19 cellular contexts compared by ENCODE assay signal in the genomic region with DNA sequence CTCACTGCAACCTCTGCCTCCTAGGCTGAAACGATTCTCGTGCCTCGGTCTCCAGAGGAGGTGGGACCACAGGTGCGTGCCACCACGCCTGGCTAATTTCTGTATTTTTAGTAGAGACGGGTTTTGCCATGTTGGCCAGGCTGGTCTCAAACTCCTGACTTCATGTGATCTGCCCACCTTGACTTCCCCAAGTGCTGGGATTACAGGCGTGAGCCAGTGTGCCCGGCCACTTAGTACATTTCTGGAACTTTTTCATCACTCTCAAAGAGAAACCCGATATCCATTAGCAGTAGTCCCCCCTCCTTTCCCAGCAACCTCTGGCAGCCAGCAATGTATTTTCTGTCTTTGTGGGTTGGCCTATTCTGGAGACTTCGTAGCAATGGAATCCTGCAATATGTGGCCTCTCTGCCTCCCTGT.
DNase-seq lines count a peak whose midpoint lies in the region; TF ChIP-seq lines count a peak whose summit lies in the region.
"Had no signal": no experiment of that assay in that cellular context is flagged by ENCODE, and none has a peak within 500 bp of the region (broad histone marks: within the 10 kb centered on the region; RNA-seq: fewer than 3 reads in every experiment).

No MANE protein-coding gene starts in this region.

- H3K4me3 ChIP-seq in A673 (ENCODE audit: low read depth, low read length, poor library complexity, severe bottlenecking) (no peak overlapping the region), PC-9 (no peak overlapping the region)
- H3K4me3 ChIP-seq: colonic mucosa, K562, upper lobe of right lung had no signal

- intact Hi-C loops in A673 (cut with micrococcal nuclease; ENCODE audit: unreplicated experiment) (no loop called here), CD14-positive monocyte (cut with micrococcal nuclease) (loop anchor here in 1 of 2 donors (10.0 kb wide), 1 partner anchor 51 kb away; no protein-coding TSS in a partner anchor), PC-9 (cut with micrococcal nuclease; ENCODE audit: unreplicated experiment) (no loop called here)

- H3F3A ChIP-seq in PC-9 (ENCODE audit: insufficient read depth, low read depth), result peaks cover 3% of the 10 kb centered on the region; the same call in 1 of the 2 replicates

- no TSS peak for BruUV-seq in A673 (replicated peaks; lab: Mats Ljungman, UMichigan)
- no TSS peak for BruUV-seq in PC-9 (replicated peaks; lab: Mats Ljungman, UMichigan)

- peak overlapping the region; percentile 52 to 85 (median 72) for H3K27ac Mint-ChIP-seq in CD14-positive monocyte
- H3K27ac Mint-ChIP-seq: activated CD8-positive, alpha-beta memory T cell treated with anti-CD3 and anti-CD28 coated beads, Interleukin-2, amount 10 ng/mL, durations not matched to agents 7 days and 5 days had no signal

- peak; percentile 36 for DNase-seq in A673 (ENCODE audit: low spot score)
- DNase-seq in CD14-positive monocyte (ENCODE audit: low spot score), result no peak
- peak; percentile 39 for DNase-seq in NCI-H69 (lab: John Stamatoyannopoulos, UW)
- peak; percentile 38 for DNase-seq in iris pigment epithelial cell (ENCODE audit: low read depth)
- DNase-seq in PC-9, result no peak
- no peak for DNase-seq in SHP77 treated with DMSO at 0.1 percent for 48 hours (lab: John Stamatoyannopoulos, UW)
- DNase-seq in AG08396 (ENCODE audit: low spot score), result no peak
- DNase-seq in NCI-H1436 treated with DMSO at 0.1 percent for 48 hours (lab: John Stamatoyannopoulos, UW), result no peak
- DNase-seq: activated CD4-positive, alpha-beta T cell treated with anti-CD3 and anti-CD28 coated beads for 48 hours; activated CD8-positive, alpha-beta memory T cell treated with anti-CD3 and anti-CD28 coated beads, Interleukin-2, amount 10 ng/mL, durations not matched to agents 7 days and 5 days; brain microvascular endothelial cell; colonic mucosa; GOT3; hippocampal formation; NCI-H2029; nucleus accumbens; T-helper 1 cell; upper lobe of right lung had no signal

- H2AFZ ChIP-seq in PC-9, result no peak overlapping the region

- POLR2A ChIA-PET in A673 (lab: Charles Lee; ENCODE audit: low non-redundant PET) (no interaction called here), PC-9 (lab: Charles Lee; ENCODE audit: unreplicated experiment) (no interaction called here)

- H3K4me2 ChIP-seq in PC-9, result no peak overlapping the region

- H3K36me3 ChIP-seq in A673 (ENCODE audit: insufficient read depth, low read length, poor library complexity, severe bottlenecking) (no peaks in the 10 kb centered on the region), PC-9 (ENCODE audit: low read depth) (no peaks in the 10 kb centered on the region)
- H3K36me3 ChIP-seq: brain microvascular endothelial cell, colonic mucosa, upper lobe of right lung had no signal

- H3K9me3 ChIP-seq in A673 (ENCODE audit: low read depth, low read length, poor library complexity, severe bottlenecking) (no peaks in the 10 kb centered on the region), PC-9 (ENCODE audit: insufficient read depth, low read depth) (no peaks in the 10 kb centered on the region)
- H3K9me3 ChIP-seq: colonic mucosa, upper lobe of right lung had no signal

- peak overlapping the region in 1 of 2 donors; percentile 71 for H3K4me3 Mint-ChIP-seq in CD14-positive monocyte
- H3K4me3 Mint-ChIP-seq: activated CD8-positive, alpha-beta memory T cell treated with anti-CD3 and anti-CD28 coated beads, Interleukin-2, amount 10 ng/mL, durations not matched to agents 7 days and 5 days had no signal

- CTCF ChIA-PET in A673 (lab: Charles Lee), result no interaction called here
- CTCF ChIA-PET in PC-9 (lab: Charles Lee), result no interaction called here

- H3K9me2 ChIP-seq in PC-9 (ENCODE audit: insufficient read depth), result no peaks in the 10 kb centered on the region

- H3K9me3 Mint-ChIP-seq in CD14-positive monocyte, result no peaks in the 10 kb centered on the region

- TF ChIP-seq CTCF in A673 (conservative IDR thresholded peaks at IDR 0.05; ENCODE audit: low read depth, low read length) (no peak), CD14-positive monocyte (IDR thresholded peaks at IDR 0.05) (no peak), PC-9 (conservative IDR thresholded peaks at IDR 0.05) (no peak)

- no peak overlapping the region for H3K27ac ChIP-seq in A673 (ENCODE audit: low read depth, low read length, poor library complexity, severe bottlenecking)
- H3K27ac ChIP-seq in PC-9, result no peak overlapping the region
- H3K27ac ChIP-seq: brain microvascular endothelial cell, colonic mucosa, upper lobe of right lung had no signal

- H3K27me3 ChIP-seq in A673 (replicated peaks; ENCODE audit: insufficient read depth, low read depth, low read length, poor library complexity) (no peaks in the 10 kb centered on the region), PC-9 (ENCODE audit: insufficient read depth, low read depth) (no peaks in the 10 kb centered on the region)
- H3K27me3 ChIP-seq: brain microvascular endothelial cell, colonic mucosa, upper lobe of right lung had no signal

- peaks cover 20 to 45% of the 10 kb centered on the region in 2 donors for H3K36me3 Mint-ChIP-seq in CD14-positive monocyte

- peaks cover 0 to 2% (median 0%) of the 10 kb centered on the region in 3 donors for H3K27me3 Mint-ChIP-seq in CD14-positive monocyte (ENCODE audit: low read depth in 3 of 3)
- H3K27me3 Mint-ChIP-seq: activated CD8-positive, alpha-beta memory T cell treated with anti-CD3 and anti-CD28 coated beads, Interleukin-2, amount 10 ng/mL, durations not matched to agents 7 days and 5 days had no signal

- peaks cover 94% of the 10 kb centered on the region for H3K79me2 ChIP-seq in PC-9 (ENCODE audit: low read depth)

- peaks cover 86% of the 10 kb centered on the region for H3K4me1 Mint-ChIP-seq in CD14-positive monocyte

- H4K20me1 ChIP-seq in PC-9 (ENCODE audit: insufficient read depth), result peaks cover 43% of the 10 kb centered on the region

- peaks cover 55% of the 10 kb centered on the region for H3K4me1 ChIP-seq in A673 (ENCODE audit: insufficient read depth, low read length, poor library complexity, severe bottlenecking)
- no peaks in the 10 kb centered on the region for H3K4me1 ChIP-seq in PC-9 (replicated peaks; ENCODE audit: insufficient read depth)
- H3K4me1 ChIP-seq: colonic mucosa had no signal

Comparison
In these comparisons a context has a peak if more than half of its experiments do, and no peak if none do; other contexts are left out.
1. DNase-seq: peak in A673 (single experiment), NCI-H69 (single experiment) and iris pigment epithelial cell (single experiment); none in CD14-positive monocyte (single experiment), PC-9 (0 of 2), SHP77 treated with DMSO at 0.1 percent for 48 hours (single experiment), AG08396 (single experiment) and NCI-H1436 treated with DMSO at 0.1 percent for 48 hours (single experiment).